Comparison of ENCODE assay signal across 1 cellular context in genomic region chr17:45948881-45949624, GRCh38.
TF ChIP-seq lines count a peak whose summit lies in the region.

No MANE protein-coding gene starts in this region.

TF ChIP-seq in WTC11, 78 proteins besides CTCF, POLR2A, EP300 and RAD21 (continued from another document):
- TF ChIP-seq, protein P1, sequence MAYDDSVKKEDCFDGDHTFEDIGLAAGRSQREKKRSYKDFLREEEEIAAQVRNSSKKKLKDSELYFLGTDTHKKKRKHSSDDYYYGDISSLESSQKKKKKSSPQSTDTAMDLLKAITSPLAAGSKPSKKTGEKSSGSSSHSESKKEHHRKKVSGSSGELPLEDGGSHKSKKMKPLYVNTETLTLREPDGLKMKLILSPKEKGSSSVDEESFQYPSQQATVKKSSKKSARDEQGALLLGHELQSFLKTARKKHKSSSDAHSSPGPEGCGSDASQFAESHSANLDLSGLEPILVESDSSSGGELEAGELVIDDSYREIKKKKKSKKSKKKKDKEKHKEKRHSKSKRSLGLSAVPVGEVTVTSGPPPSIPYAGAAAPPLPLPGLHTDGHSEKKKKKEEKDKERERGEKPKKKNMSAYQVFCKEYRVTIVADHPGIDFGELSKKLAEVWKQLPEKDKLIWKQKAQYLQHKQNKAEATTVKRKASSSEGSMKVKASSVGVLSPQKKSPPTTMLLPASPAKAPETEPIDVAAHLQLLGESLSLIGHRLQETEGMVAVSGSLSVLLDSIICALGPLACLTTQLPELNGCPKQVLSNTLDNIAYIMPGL (CRISPR knock-in tag; IDR thresholded peaks at IDR 0.05), result peak; percentile 73; the same call in 1 of the 2 replicates
- no peak for TF ChIP-seq ERG (CRISPR knock-in tag; IDR thresholded peaks at IDR 0.05)
- no peak for TF ChIP-seq IRF2 (CRISPR knock-in tag; IDR thresholded peaks at IDR 0.05; ENCODE audit: borderline replicate concordance, low read depth)
- no peak for TF ChIP-seq ZNF425 (CRISPR knock-in tag; conservative IDR thresholded peaks at IDR 0.05)
- TF ChIP-seq, protein P2, sequence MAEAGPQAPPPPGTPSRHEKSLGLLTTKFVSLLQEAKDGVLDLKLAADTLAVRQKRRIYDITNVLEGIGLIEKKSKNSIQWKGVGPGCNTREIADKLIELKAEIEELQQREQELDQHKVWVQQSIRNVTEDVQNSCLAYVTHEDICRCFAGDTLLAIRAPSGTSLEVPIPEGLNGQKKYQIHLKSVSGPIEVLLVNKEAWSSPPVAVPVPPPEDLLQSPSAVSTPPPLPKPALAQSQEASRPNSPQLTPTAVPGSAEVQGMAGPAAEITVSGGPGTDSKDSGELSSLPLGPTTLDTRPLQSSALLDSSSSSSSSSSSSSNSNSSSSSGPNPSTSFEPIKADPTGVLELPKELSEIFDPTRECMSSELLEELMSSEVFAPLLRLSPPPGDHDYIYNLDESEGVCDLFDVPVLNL (CRISPR knock-in tag; IDR thresholded peaks at IDR 0.05; ENCODE audit: borderline replicate concordance, low read depth), result no peak
- peak; percentile 97 for TF ChIP-seq NFE2L1 (CRISPR knock-in tag; IDR thresholded peaks at IDR 0.05)
- TF ChIP-seq PRDM15 (CRISPR knock-in tag; IDR thresholded peaks at IDR 0.05), result no peak
- TF ChIP-seq ELF4 (CRISPR knock-in tag; IDR thresholded peaks at IDR 0.05; ENCODE audit: low read depth), result no peak
- TF ChIP-seq, protein P3, sequence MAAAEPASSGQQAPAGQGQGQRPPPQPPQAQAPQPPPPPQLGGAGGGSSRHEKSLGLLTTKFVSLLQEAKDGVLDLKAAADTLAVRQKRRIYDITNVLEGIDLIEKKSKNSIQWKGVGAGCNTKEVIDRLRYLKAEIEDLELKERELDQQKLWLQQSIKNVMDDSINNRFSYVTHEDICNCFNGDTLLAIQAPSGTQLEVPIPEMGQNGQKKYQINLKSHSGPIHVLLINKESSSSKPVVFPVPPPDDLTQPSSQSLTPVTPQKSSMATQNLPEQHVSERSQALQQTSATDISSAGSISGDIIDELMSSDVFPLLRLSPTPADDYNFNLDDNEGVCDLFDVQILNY (CRISPR knock-in tag; IDR thresholded peaks at IDR 0.05), result no peak
- no peak for TF ChIP-seq SOX15 (CRISPR knock-in tag; IDR thresholded peaks at IDR 0.05)
- TF ChIP-seq SMAD3 (CRISPR knock-in tag; IDR thresholded peaks at IDR 0.05; ENCODE audit: borderline replicate concordance), result no peak
- TF ChIP-seq, protein P4, sequence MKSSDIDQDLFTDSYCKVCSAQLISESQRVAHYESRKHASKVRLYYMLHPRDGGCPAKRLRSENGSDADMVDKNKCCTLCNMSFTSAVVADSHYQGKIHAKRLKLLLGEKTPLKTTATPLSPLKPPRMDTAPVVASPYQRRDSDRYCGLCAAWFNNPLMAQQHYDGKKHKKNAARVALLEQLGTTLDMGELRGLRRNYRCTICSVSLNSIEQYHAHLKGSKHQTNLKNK (CRISPR knock-in tag; IDR thresholded peaks at IDR 0.05), result no peak
